20 cellular contexts compared by ENCODE assay signal in genomic region chr1:974687-975328, GRCh38. TPM values are rescaled to one million over a fixed set of nuclear protein-coding genes. Genes with fewer than 3 reads are reported as not detected.
DNase-seq lines count a peak whose midpoint lies in the region; ATAC-seq and TF ChIP-seq lines count a peak whose summit lies in the region.
"Had no signal": no experiment of that assay in that cellular context is flagged by ENCODE, and none has a peak within 500 bp of the region (broad histone marks: within the 10 kb centered on the region; RNA-seq: fewer than 3 reads in every experiment).

No MANE protein-coding gene starts in this region.

- no peak overlapping the region for H4K8ac ChIP-seq in IMR-90 (ENCODE audit: low read depth in 2 of 2, low read length in 2 of 2)
- no peak overlapping the region for H4K8ac ChIP-seq in neuronal stem cell (ENCODE audit: low read depth, low read length)

- peaks cover 65% of the 10 kb centered on the region for H3K27me3 ChIP-seq in left ventricle myocardium inferior (ENCODE audit: low read depth)
- peaks cover 4 to 14% of the 10 kb centered on the region in 2 donors for H3K27me3 ChIP-seq in right atrium auricular region
- H3K27me3 ChIP-seq in IMR-90 (ENCODE audit: control insufficient read depth, insufficient read depth, low read length) = peaks cover 5% of the 10 kb centered on the region; the same call in 1 of the 2 replicates
- peaks cover 5 to 69% (median 32%) of the 10 kb centered on the region in 3 experiments for H3K27me3 ChIP-seq in neuronal stem cell (ENCODE audit: control insufficient read depth in 3 of 3, insufficient read depth in 3 of 3, low read depth in 1 of 3, low read length in 3 of 3)
- peaks cover 5% of the 10 kb centered on the region; the same call in 1 of the 2 replicates for H3K27me3 ChIP-seq in GM23338 (ENCODE audit: insufficient read depth)

- H4K5ac ChIP-seq in IMR-90 (ENCODE audit: low read depth, low read length) = no peak overlapping the region

- H3K27me3 Mint-ChIP-seq in central memory CD8-positive, alpha-beta T cell = peaks cover 17% of the 10 kb centered on the region
- peaks cover 19% of the 10 kb centered on the region for H3K27me3 Mint-ChIP-seq in GM23338 (ENCODE audit: insufficient read depth, low read depth, poor library complexity)

- H3K9me3 Mint-ChIP-seq in central memory CD8-positive, alpha-beta T cell = no peaks in the 10 kb centered on the region
- peaks cover 5% of the 10 kb centered on the region for H3K9me3 Mint-ChIP-seq in GM23338

- DNase-seq in left ventricle myocardium inferior (no peak), right atrium auricular region (ENCODE audit: low spot score) (no peak), IMR-90 (no peak), neuronal stem cell (ENCODE audit: low spot score) (no peak), GM23338 (ENCODE audit: low spot score) (no peak)
- no peak for DNase-seq in central memory CD8-positive, alpha-beta T cell (ENCODE audit: low spot score in 2 of 2)
- DNase-seq: DMS79; GOT3; KG1; NCI-H1105; NCI-H146; NCI-H2029; NCI-H226; NCI-H510A treated with DMSO at 0.1 percent for 48 hours; NCI-H774; NK-92 treated with Interleukin-12 subunit alpha and Interleukin-12 subunit beta, amount 100 ng/mL, for 24 hours; Peyer's patch had no signal

- H3K4me1 ChIP-seq in left ventricle myocardium inferior (peaks cover 21% of the 10 kb centered on the region), right atrium auricular region (peaks cover 0 to 29% of the 10 kb centered on the region in 2 donors), IMR-90 (ENCODE audit: control insufficient read depth, insufficient read depth, low read length) (0 out of 2 replicates have a peak, but pooled peaks cover 2% of the 10 kb centered on the region), neuronal stem cell (ENCODE audit: control insufficient read depth in 2 of 2, insufficient read depth in 1 of 2, low read depth in 1 of 2, low read length in 2 of 2) (peaks cover 1 to 4% of the 10 kb centered on the region in 2 donors), GM23338 (ENCODE audit: insufficient read depth) (no peaks in the 10 kb centered on the region; the same call in 1 of the 2 replicates)

- peaks cover 17% of the 10 kb centered on the region for H3K36me3 ChIP-seq in left ventricle myocardium inferior
- H3K36me3 ChIP-seq in right atrium auricular region = peaks cover 15% of the 10 kb centered on the region
- H3K36me3 ChIP-seq in IMR-90 (ENCODE audit: control insufficient read depth, insufficient read depth, low read length) = no peaks in the 10 kb centered on the region
- H3K36me3 ChIP-seq in neuronal stem cell (replicated peaks in 1 of 2; ENCODE audit: control insufficient read depth in 2 of 2, insufficient read depth in 2 of 2, low read length in 2 of 2) = no peaks in the 10 kb centered on the region
- no peaks in the 10 kb centered on the region for H3K36me3 ChIP-seq in GM23338 (ENCODE audit: insufficient read depth)
- H3K36me3 ChIP-seq: Peyer's patch had no signal

- H3K27ac Mint-ChIP-seq in central memory CD8-positive, alpha-beta T cell (ENCODE audit: low read depth) = no peak overlapping the region
- no peak overlapping the region for H3K27ac Mint-ChIP-seq in GM23338

- CTCF ChIA-PET in IMR-90 (lab: Yijun Ruan, JAX) = interaction anchor here (1.4 kb wide), 1 partner anchor 10 kb away, joined by 3 read pairs; no protein-coding TSS in a partner anchor

- H3K14ac ChIP-seq in IMR-90 (replicated peaks; ENCODE audit: low read depth, low read length) = no peak overlapping the region
- peak overlapping the region; percentile 38 for H3K14ac ChIP-seq in neuronal stem cell (ENCODE audit: low read length)

- no peak overlapping the region for H3K4ac ChIP-seq in IMR-90 (ENCODE audit: low read depth, low read length)
- H3K4ac ChIP-seq in neuronal stem cell (ENCODE audit: low read length) = no peak overlapping the region

- H2BK120ac ChIP-seq in IMR-90 (ENCODE audit: low read depth, low read length) (no peak overlapping the region), neuronal stem cell (ENCODE audit: low read depth, low read length) (no peak overlapping the region)

- H3K56ac ChIP-seq in IMR-90 (ENCODE audit: extremely low read depth, insufficient read depth, low read length) = no peak overlapping the region

- H4K91ac ChIP-seq in IMR-90 (ENCODE audit: insufficient read depth, low read depth, low read length) = no peak overlapping the region
- no peak overlapping the region for H4K91ac ChIP-seq in neuronal stem cell (ENCODE audit: low read depth, low read length, poor library complexity)

- no peak overlapping the region for H3K4me2 ChIP-seq in IMR-90 (ENCODE audit: low read depth, low read length)
- H3K4me2 ChIP-seq in neuronal stem cell (ENCODE audit: insufficient read depth, low read length, poor library complexity, severe bottlenecking) = no peak overlapping the region
- no peak overlapping the region for H3K4me2 ChIP-seq in GM23338

- no peak for TF ChIP-seq RAD21 in IMR-90 (IDR thresholded peaks at IDR 0.05; ENCODE audit: low read length)

- H3K4me1 Mint-ChIP-seq in central memory CD8-positive, alpha-beta T cell = peaks cover 10% of the 10 kb centered on the region
- peaks cover 4% of the 10 kb centered on the region for H3K4me1 Mint-ChIP-seq in GM23338

- no peak for TF ChIP-seq POLR2A in IMR-90 (IDR thresholded peaks at IDR 0.05; ENCODE audit: low read depth, low read length)

- H3K79me2 ChIP-seq in GM23338 (replicated peaks; ENCODE audit: insufficient read depth) = no peaks in the 10 kb centered on the region

- H2BK5ac ChIP-seq in IMR-90 (ENCODE audit: low read depth, low read length, poor library complexity, severe bottlenecking) (no peak overlapping the region), neuronal stem cell (ENCODE audit: low read length) (peak overlapping the region; percentile 60)

- H3K4me3 ChIP-seq in left ventricle myocardium inferior (no peak overlapping the region), right atrium auricular region (no peak overlapping the region), IMR-90 (ENCODE audit: insufficient read depth, low read depth, low read length) (no peak overlapping the region), neuronal stem cell (ENCODE audit: low read length in 2 of 2) (peak overlapping the region in 1 of 2 donors; percentile 58), GM23338 (no peak overlapping the region)
- H3K4me3 ChIP-seq: Peyer's patch had no signal

- no peak overlapping the region for H2AK9ac ChIP-seq in IMR-90 (replicated peaks; ENCODE audit: low read depth, low read length, poor library complexity)

- H3K27ac ChIP-seq in left ventricle myocardium inferior (replicated peaks) (peak overlapping the region; percentile 76), right atrium auricular region (peak overlapping the region in 1 of 2 donors; percentile 52), IMR-90 (ENCODE audit: insufficient read depth, low read length) (no peak overlapping the region), neuronal stem cell (replicated peaks; ENCODE audit: low read length) (no peak overlapping the region), GM23338 (ENCODE audit: low read depth) (no peak overlapping the region)
- H3K27ac ChIP-seq: Peyer's patch had no signal

- BruUV-seq in IMR-90 (replicated peaks; lab: Mats Ljungman, UMichigan) = no TSS peak

- H3K9me2 ChIP-seq in GM23338 (ENCODE audit: insufficient read depth) = no peaks in the 10 kb centered on the region

- no peak overlapping the region for H2BK20ac ChIP-seq in IMR-90 (ENCODE audit: low read depth, low read length)

- intact Hi-C loops in left ventricle myocardium inferior (cut with micrococcal nuclease) = no loop called here
- intact Hi-C loops in IMR-90 (cut with micrococcal nuclease) = loop anchor here (5.0 kb wide), 1 partner anchor 73 kb away; no protein-coding TSS in a partner anchor

- H3K9me3 ChIP-seq in left ventricle myocardium inferior (replicated peaks) (no peaks in the 10 kb centered on the region), right atrium auricular region (no peaks in the 10 kb centered on the region), IMR-90 (ENCODE audit: control insufficient read depth, insufficient read depth, low read length) (no peaks in the 10 kb centered on the region), neuronal stem cell (replicated peaks in 1 of 2; ENCODE audit: control insufficient read depth in 2 of 2, insufficient read depth in 1 of 2, low read depth in 1 of 2, low read length in 2 of 2) (no peaks in the 10 kb centered on the region)
- H3K9me3 ChIP-seq: Peyer's patch had no signal

- H3K79me1 ChIP-seq in IMR-90 (ENCODE audit: low read depth in 1 of 2, low read length in 2 of 2) (no peaks in the 10 kb centered on the region), neuronal stem cell (ENCODE audit: low read depth, low read length) (no peaks in the 10 kb centered on the region)

- H3F3A ChIP-seq in GM23338 (replicated peaks; ENCODE audit: low read depth) = no peaks in the 10 kb centered on the region

- peaks cover 2% of the 10 kb centered on the region for H3K36me3 Mint-ChIP-seq in central memory CD8-positive, alpha-beta T cell (ENCODE audit: insufficient read depth)
- peaks cover 5% of the 10 kb centered on the region for H3K36me3 Mint-ChIP-seq in GM23338 (ENCODE audit: low read depth)

- no peaks in the 10 kb centered on the region; the same call in 1 of the 2 replicates for H4K20me1 ChIP-seq in IMR-90 (ENCODE audit: insufficient read depth, low read length)
- no peaks in the 10 kb centered on the region for H4K20me1 ChIP-seq in GM23338 (replicated peaks; ENCODE audit: insufficient read depth)

- peak overlapping the region; percentile 56 for H3K4me3 Mint-ChIP-seq in central memory CD8-positive, alpha-beta T cell
- H3K4me3 Mint-ChIP-seq in GM23338 = no peak overlapping the region

- H3K9ac ChIP-seq in IMR-90 (ENCODE audit: low read depth, low read length) (no peak overlapping the region), neuronal stem cell (ENCODE audit: low read depth, low read length, poor library complexity) (no peak overlapping the region)

- H3K18ac ChIP-seq in IMR-90 (ENCODE audit: low read depth, low read length) (no peak overlapping the region), neuronal stem cell (ENCODE audit: low read length) (no peak overlapping the region)

- 75% methylated on average over 14 of the region's 17 CpGs; no CpG with 5 or more reads in 1 of the 2 experiments for WGBS in IMR-90 (ENCODE audit: extremely low coverage in 2 of 2, insufficient read length in 1 of 2), 2 experiments
- no CpG with 5 or more reads among the region's 17 CpGs for WGBS in neuronal stem cell (ENCODE audit: extremely low coverage in 2 of 2, insufficient read length in 2 of 2, insufficient replicate concordance in 1 of 2), 2 donors

- in situ Hi-C loops in IMR-90 (cut with MboI; ENCODE audit: low sequenced_read_pairs) = no loop called here

- TF ChIP-seq CTCF in left ventricle myocardium inferior (IDR thresholded peaks at IDR 0.05; ENCODE audit: borderline replicate concordance) (no peak), right atrium auricular region (IDR thresholded peaks at IDR 0.05) (no peak), IMR-90 (conservative IDR thresholded peaks at IDR 0.05; ENCODE audit: low read depth, low read length) (no peak), GM23338 (conservative IDR thresholded peaks at IDR 0.05; ENCODE audit: low read depth in 2 of 2) (no peak)

- H2BK15ac ChIP-seq in IMR-90 (ENCODE audit: low read depth, low read length) (no peak overlapping the region), neuronal stem cell (ENCODE audit: low read length) (peak overlapping the region; percentile 58)

- dilution Hi-C loops in IMR-90 (cut with HindIII; ENCODE audit: low sequenced_read_pairs, unreplicated experiment) = no loop called here

- POLR2A ChIA-PET in IMR-90 (lab: Charles Lee; ENCODE audit: unreplicated experiment) = no interaction called here

- no peak overlapping the region for H3K23ac ChIP-seq in IMR-90 (ENCODE audit: low read depth, low read length)
- H3K23ac ChIP-seq in neuronal stem cell (ENCODE audit: low read depth, low read length, poor library complexity) = no peak overlapping the region

- H2AK5ac ChIP-seq in IMR-90 (ENCODE audit: low read depth, low read length) (no peak overlapping the region), neuronal stem cell (ENCODE audit: low read depth, low read length) (peak overlapping the region; percentile 68)

- peak overlapping the region; percentile 23 for H2AFZ ChIP-seq in IMR-90 (replicated peaks; ENCODE audit: low read length, poor library complexity)
- no peak overlapping the region for H2AFZ ChIP-seq in neuronal stem cell (ENCODE audit: low read length)
- H2AFZ ChIP-seq in GM23338 = no peak overlapping the region

- no peak overlapping the region for H2BK12ac ChIP-seq in neuronal stem cell (ENCODE audit: low read length)

- ATAC-seq in IMR-90 (ENCODE audit: low read depth) (no peak), HG03045 (IDR thresholded peaks at IDR 0.05; ENCODE audit: unreplicated experiment) (no peak), GM23338 (no peak), HG03565 (IDR thresholded peaks at IDR 0.05; ENCODE audit: unreplicated experiment) (no peak)
- no peak for ATAC-seq in central memory CD8-positive, alpha-beta T cell (replicated peaks; ENCODE audit: extremely low read depth, poor library complexity, severe bottlenecking)
- ATAC-seq: SK-N-SH treated with all-trans-retinoic acid at 6 μM for 48 hours had no signal

- no peaks in the 10 kb centered on the region for H3K9me1 ChIP-seq in IMR-90 (ENCODE audit: insufficient read depth, low read length)

RNA-seq across cellular contexts. Expression of gene PERM1, which starts 7.1 kb away (rescaled TPM):
- total RNA-seq in left ventricle myocardium inferior = 160 TPM
- total RNA-seq in right atrium auricular region = 10 to 100 TPM; 22.0 to 61.8 TPM
- total RNA-seq in IMR-90 (2012; rRNA removed) = not detected in 2 replicates
- not detected in 2 replicates for polyA plus RNA-seq in IMR-90 (2012; rRNA removed)
- not detected in 2 replicates for polyA plus RNA-seq in IMR-90 (2012; cell fraction: cytosol; rRNA removed)
- polyA plus RNA-seq in IMR-90 (2012; cell fraction: nucleus; rRNA removed; ENCODE audit: low replicate concordance) = 0.02 and 0.03 TPM in 2 replicates
- polyA plus RNA-seq in neuronal stem cell (2013, experiment 1 of 2) = not detected
- polyA plus RNA-seq in neuronal stem cell (2013, experiment 2 of 2) = 0.01 TPM
- not detected in 2 replicates for total RNA-seq in GM23338 (2014; rRNA removed; shearing (Covaris generic))
- polyA plus RNA-seq in GM23338 (2016; fragmentation: Nextera tagmentation; extraction: Ambion mirVana) = 0.66 and 1.1 TPM in 2 replicates

RNA-seq across cellular contexts. Expression of gene PLEKHN1, which starts 8.5 kb away (rescaled TPM):
- total RNA-seq in left ventricle myocardium inferior (not detected), right atrium auricular region (under 1 TPM in 1 of 2 donors, not detected in 1; 0.59 TPM), IMR-90 (2012; rRNA removed) (0.28 and 0.54 TPM in 2 replicates)
- polyA plus RNA-seq in IMR-90 (2012; rRNA removed) (2.1 and 2.3 TPM in 2 replicates), GM23338 (2016; fragmentation: Nextera tagmentation; extraction: Ambion mirVana) (0.94 and 1.4 TPM in 2 replicates)
- 0.66 and 1.7 TPM in 2 replicates for polyA plus RNA-seq in IMR-90 (2012; cell fraction: cytosol; rRNA removed)
- 8.1 and 24.8 TPM in 2 replicates for polyA plus RNA-seq in IMR-90 (2012; cell fraction: nucleus; rRNA removed; ENCODE audit: low replicate concordance)
- 0.07 TPM for polyA plus RNA-seq in neuronal stem cell (2013, experiment 1 of 2)
- 0.03 TPM for polyA plus RNA-seq in neuronal stem cell (2013, experiment 2 of 2)
- total RNA-seq in GM23338 (2014; rRNA removed; shearing (Covaris generic)) = 2.2 and 3.3 TPM in 2 replicates

RNA-seq across cellular contexts. Expression of gene KLHL17, which starts 14.4 kb away (rescaled TPM):
- total RNA-seq in left ventricle myocardium inferior (6.4 TPM), right atrium auricular region (1 to 10 TPM; 2.4 to 2.9 TPM), IMR-90 (2012; rRNA removed) (3.4 and 3.6 TPM in 2 replicates)
- polyA plus RNA-seq in IMR-90 (2012; rRNA removed) (41.0 and 50.7 TPM in 2 replicates), GM23338 (2016; fragmentation: Nextera tagmentation; extraction: Ambion mirVana) (16.5 and 17.8 TPM in 2 replicates)
- 14.1 and 16.5 TPM in 2 replicates for polyA plus RNA-seq in IMR-90 (2012; cell fraction: cytosol; rRNA removed)
- 305 and 1,032 TPM in 2 replicates for polyA plus RNA-seq in IMR-90 (2012; cell fraction: nucleus; rRNA removed; ENCODE audit: low replicate concordance)
- polyA plus RNA-seq in neuronal stem cell (2013, experiment 1 of 2) = 22.0 TPM
- 20.9 TPM for polyA plus RNA-seq in neuronal stem cell (2013, experiment 2 of 2)
- total RNA-seq in GM23338 (2014; rRNA removed; shearing (Covaris generic)) = 27.8 and 37.1 TPM in 2 replicates

RNA-seq across cellular contexts. Expression of gene NOC2L, which starts 15.8 kb away (rescaled TPM):
- total RNA-seq in left ventricle myocardium inferior (40.8 TPM), right atrium auricular region (10 to 100 TPM; 29.5 to 38.8 TPM), IMR-90 (2012; rRNA removed) (105 and 106 TPM in 2 replicates)
- polyA plus RNA-seq in IMR-90 (2012; rRNA removed) (74.2 and 75.7 TPM in 2 replicates), GM23338 (2016; fragmentation: Nextera tagmentation; extraction: Ambion mirVana) (79.3 and 89.0 TPM in 2 replicates)
- polyA plus RNA-seq in IMR-90 (2012; cell fraction: cytosol; rRNA removed) = 54.0 and 63.6 TPM in 2 replicates
- 86.7 and 138 TPM in 2 replicates for polyA plus RNA-seq in IMR-90 (2012; cell fraction: nucleus; rRNA removed; ENCODE audit: low replicate concordance)
- 33.5 TPM for polyA plus RNA-seq in neuronal stem cell (2013, experiment 1 of 2)
- polyA plus RNA-seq in neuronal stem cell (2013, experiment 2 of 2) = 32.6 TPM
- total RNA-seq in GM23338 (2014; rRNA removed; shearing (Covaris generic)) = 123 and 125 TPM in 2 replicates

RNA-seq across cellular contexts. Expression of gene HES4, which starts 25.1 kb away (rescaled TPM):
- 34.0 TPM for total RNA-seq in left ventricle myocardium inferior
- 10 to 100 TPM; 31.8 to 68.4 TPM for total RNA-seq in right atrium auricular region
- 1.4 and 3.1 TPM in 2 replicates for total RNA-seq in IMR-90 (2012; rRNA removed)
- polyA plus RNA-seq in IMR-90 (2012; rRNA removed) = 11.7 and 18.9 TPM in 2 replicates
- polyA plus RNA-seq in IMR-90 (2012; cell fraction: cytosol; rRNA removed) = 21.4 and 27.9 TPM in 2 replicates
- 217 and 369 TPM in 2 replicates for polyA plus RNA-seq in IMR-90 (2012; cell fraction: nucleus; rRNA removed; ENCODE audit: low replicate concordance)
- 312 TPM for polyA plus RNA-seq in neuronal stem cell (2013, experiment 1 of 2)
- 285 TPM for polyA plus RNA-seq in neuronal stem cell (2013, experiment 2 of 2)
- 2.3 and 4.8 TPM in 2 replicates for total RNA-seq in GM23338 (2014; rRNA removed; shearing (Covaris generic))
- 6.7 and 7.9 TPM in 2 replicates for polyA plus RNA-seq in GM23338 (2016; fragmentation: Nextera tagmentation; extraction: Ambion mirVana)

Comparison
In these comparisons a context has a peak if more than half of its experiments do, and no peak if none do; other contexts are left out.
1. RNA of gene PERM1, which starts 7.1 kb away (total RNA-seq): 160 TPM in left ventricle myocardium inferior (single experiment) and 22.0 to 61.8 TPM in right atrium auricular region; not detected in IMR-90 and not detected in GM23338; every median in the first group is over 10 times any median in the second.